In genomic region chr15:73872370-73872769, GRCh38 we compare ENCODE assay signal across 24 cellular contexts.
DNase-seq lines count a peak whose midpoint lies in the region; ATAC-seq and TF ChIP-seq lines count a peak whose summit lies in the region.
"Had no signal": no experiment of that assay in that cellular context is flagged by ENCODE, and none has a peak within 500 bp of the region (broad histone marks: within the 10 kb centered on the region; RNA-seq: fewer than 3 reads in every experiment).

No MANE protein-coding gene starts in this region.

- H3K27ac ChIP-seq in HEK293 (ENCODE audit: extremely low read depth, low read depth, low read length), result no peak overlapping the region
- no peak overlapping the region for H3K27ac ChIP-seq in MM.1S (ENCODE audit: low read length)
- H3K27ac ChIP-seq: breast epithelium, gastroesophageal sphincter, SK-N-MC, upper lobe of right lung, WERI-Rb-1 had no signal

- H3K27me3 ChIP-seq in MM.1S (replicated peaks; ENCODE audit: insufficient read depth, low read length), result peaks cover 61% of the 10 kb centered on the region

- no peak overlapping the region for H3K9ac ChIP-seq in MM.1S (ENCODE audit: low read length)

- H3K36me3 ChIP-seq in HEK293 (ENCODE audit: control insufficient read depth in 2 of 2, insufficient read depth in 1 of 2, low read length in 2 of 2) (no peaks in the 10 kb centered on the region), MM.1S (replicated peaks; ENCODE audit: insufficient read depth, low read length) (no peaks in the 10 kb centered on the region)
- H3K36me3 ChIP-seq: breast epithelium, gastroesophageal sphincter, upper lobe of right lung, WERI-Rb-1 had no signal

- CTCF ChIA-PET in HEK293 (lab: Yijun Ruan, JAX), result interaction anchor here (0.6 to 2.8 kb wide), 10 partner anchors 9 to 427 kb away, joined by 3 to 31 read pairs (median 4); no protein-coding TSS in a partner anchor

- no peaks in the 10 kb centered on the region for H3K79me2 ChIP-seq in MM.1S (ENCODE audit: low read length)

- no peak for TF ChIP-seq CTCF in AG10803 (conservative IDR thresholded peaks at IDR 0.05; ENCODE audit: low read length)
- no peak for TF ChIP-seq CTCF in HEK293 (tag by site-specific recombination; IDR thresholded peaks at IDR 0.05)
- no peak for TF ChIP-seq CTCF in foreskin fibroblast (IDR thresholded peaks at IDR 0.05; ENCODE audit: low read depth, low read length)
- TF ChIP-seq CTCF in MM.1S (IDR thresholded peaks at IDR 0.05; ENCODE audit: low read length), result no peak

- ATAC-seq in HG02840 (IDR thresholded peaks at IDR 0.05; ENCODE audit: low FRiP score, unreplicated experiment) (no peak), HG03442 (IDR thresholded peaks at IDR 0.05; ENCODE audit: unreplicated experiment) (no peak)
- ATAC-seq: gastroesophageal sphincter, GM12878, upper lobe of right lung had no signal

- H4K20me1 ChIP-seq in MM.1S (ENCODE audit: insufficient read depth, low read length), result no peaks in the 10 kb centered on the region

- H3K4me2 ChIP-seq in MM.1S (ENCODE audit: low read depth, low read length), result no peak overlapping the region

- H3F3A ChIP-seq in MM.1S (ENCODE audit: insufficient read depth, low read length), result no peaks in the 10 kb centered on the region

- peak; percentile 74 for DNase-seq in AG10803 (ENCODE audit: low read depth)
- DNase-seq in amniotic epithelial cell (ENCODE audit: low read depth), result peak; percentile 34
- peak; percentile 60 to 83 for DNase-seq in foreskin fibroblast
- DNase-seq in foreskin melanocyte, result no peak
- DNase-seq in MM.1S, result no peak
- DNase-seq: activated effector memory CD4-positive, alpha-beta T cell treated with Interleukin-2 at 50 U/mL for 16 hours; activated naive CD8-positive, alpha-beta T cell treated with anti-CD3 and anti-CD28 coated beads, Interleukin-2, amount 10 ng/mL, durations not matched to agents 7 days and 5 days; dermis blood vessel endothelial cell; GF-D8; kidney; mammary epithelial cell; NCI-H1417; NCI-H2107; substantia nigra; T-helper 2 cell; upper lobe of right lung; WERI-Rb-1 had no signal

- POLR2A ChIA-PET in HEK293 (lab: Yijun Ruan, JAX), result no interaction called here

- H3K4me3 ChIP-seq in AG10803 (ENCODE audit: low read length) (no peak overlapping the region), HEK293 (ENCODE audit: low read depth, low read length) (no peak overlapping the region), foreskin fibroblast (ENCODE audit: low read depth in 1 of 2, low read length in 2 of 2) (no peak overlapping the region), MM.1S (ENCODE audit: low read length) (no peak overlapping the region)
- H3K4me3 ChIP-seq: breast epithelium, gastroesophageal sphincter, GM12878, SK-N-MC, upper lobe of right lung had no signal

- H2AFZ ChIP-seq in MM.1S (ENCODE audit: low read length), result no peak overlapping the region

- no peaks in the 10 kb centered on the region for H3K9me2 ChIP-seq in MM.1S (replicated peaks; ENCODE audit: insufficient read depth, low read length)

- H3K4me1 ChIP-seq in HEK293 (ENCODE audit: control insufficient read depth, insufficient read depth, low read length) (peaks cover 5% of the 10 kb centered on the region; the same call in 1 of the 2 replicates), MM.1S (ENCODE audit: low read length) (no peaks in the 10 kb centered on the region)
- H3K4me1 ChIP-seq: breast epithelium, gastroesophageal sphincter, upper lobe of right lung had no signal

- no peaks in the 10 kb centered on the region for H3K9me3 ChIP-seq in HEK293 (ENCODE audit: control insufficient read depth, insufficient read depth, low read depth, low read length)
- no peaks in the 10 kb centered on the region for H3K9me3 ChIP-seq in MM.1S (replicated peaks; ENCODE audit: insufficient read depth, low read length)
- H3K9me3 ChIP-seq: breast epithelium, gastroesophageal sphincter, upper lobe of right lung had no signal

TF ChIP-seq in HEK293, 187 proteins besides CTCF, POLR2A, EP300 and RAD21:
- TF ChIP-seq ZNF707 (tag by site-specific recombination; IDR thresholded peaks at IDR 0.05) (peak; percentile 61; the same call in 1 of the 2 replicates), SP2 (tag by site-specific recombination; IDR thresholded peaks at IDR 0.05) (no peak), ZNF404 (tag by site-specific recombination; IDR thresholded peaks at IDR 0.05) (no peak), ZSCAN23 (tag by site-specific recombination; IDR thresholded peaks at IDR 0.05) (no peak), ZBTB48 (tag by site-specific recombination; IDR thresholded peaks at IDR 0.05) (no peak), MZF1 (tag by site-specific recombination; IDR thresholded peaks at IDR 0.05; ENCODE audit: borderline replicate concordance) (no peak)

Comparison
In these comparisons a context has a peak if more than half of its experiments do, and no peak if none do; other contexts are left out.
1. DNase-seq: peak in AG10803 (single experiment), amniotic epithelial cell (single experiment) and foreskin fibroblast (2 of 2); none in foreskin melanocyte (single experiment) and MM.1S (single experiment).